ENCODE assay signal across 25 cellular contexts in the genomic region with DNA sequence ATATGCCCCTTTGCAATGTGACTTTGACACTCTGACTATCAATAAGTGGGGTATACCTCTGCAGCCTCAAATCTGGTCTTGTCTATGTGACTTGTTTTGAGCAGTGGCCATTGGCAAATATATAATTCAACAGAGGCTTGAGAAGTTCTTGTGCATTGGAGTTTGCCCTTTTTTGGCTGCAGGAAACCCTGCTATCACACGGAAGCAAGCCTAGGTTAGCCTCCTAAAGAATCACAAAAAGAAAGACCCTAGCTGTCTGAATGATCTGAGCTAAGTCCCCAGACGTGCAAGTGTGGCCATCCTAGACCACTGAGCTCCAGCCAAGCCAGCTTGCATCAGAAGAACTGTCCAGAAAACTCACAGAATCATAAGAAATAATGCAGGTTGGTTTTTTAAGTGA. TPM values are rescaled to one million over a fixed set of nuclear protein-coding genes. Genes with fewer than 3 reads are reported as not detected.
DNase-seq lines count a peak whose midpoint lies in the region; ATAC-seq lines count a peak whose summit lies in the region.
"Had no signal": no experiment of that assay in that cellular context is flagged by ENCODE, and none has a peak within 500 bp of the region (broad histone marks: within the 10 kb centered on the region; RNA-seq: fewer than 3 reads in every experiment).

No MANE protein-coding gene starts in this region.

- no peaks in the 10 kb centered on the region for H3K36me3 ChIP-seq in CD8-positive, alpha-beta memory T cell (ENCODE audit: insufficient read depth, low read length)
- H3K36me3 ChIP-seq: left ventricle myocardium inferior, vagina had no signal

- CTCF ChIA-PET in activated CD4-positive, alpha-beta T cell treated with anti-CD3 and anti-CD28 coated beads, Interleukin-2, amount 10 ng/mL, durations not matched to agents 7 days and 5 days (lab: Charles Lee): no interaction called here
- CTCF ChIA-PET in CD8-positive, alpha-beta memory T cell (lab: Charles Lee): interaction anchor here (1.4 kb wide), 1 partner anchor 19 kb away, joined by 8 read pairs; no protein-coding TSS in a partner anchor

- no peaks in the 10 kb centered on the region for H3K27me3 ChIP-seq in CD8-positive, alpha-beta memory T cell (ENCODE audit: insufficient read depth, low read length, poor library complexity, severe bottlenecking)
- H3K27me3 ChIP-seq: testis, vagina had no signal

- H3K4me3 ChIP-seq in CD8-positive, alpha-beta memory T cell (ENCODE audit: low read length): peak overlapping the region; percentile 39
- H3K4me3 ChIP-seq: left ventricle myocardium inferior, PC-9, psoas muscle, testis, vagina had no signal

- H3K27ac Mint-ChIP-seq in activated CD4-positive, alpha-beta T cell treated with anti-CD3 and anti-CD28 coated beads, Interleukin-2, amount 10 ng/mL, durations not matched to agents 7 days and 5 days: peak overlapping the region; percentile 83
- H3K27ac Mint-ChIP-seq in CD8-positive, alpha-beta memory T cell: peak overlapping the region in 7 of 8 donors; percentile 32 to 81 (median 63)
- H3K27ac Mint-ChIP-seq in activated T-helper 17 cell treated with anti-CD3 and anti-CD28 coated beads, Interleukin-2, amount 50 U/mL, for 72 hours: peak overlapping the region; percentile 83
- H3K27ac Mint-ChIP-seq in naive thymus-derived CD8-positive, alpha-beta T cell: peak overlapping the region in 9 of 10 donors; percentile 25 to 96 (median 94)
- H3K27ac Mint-ChIP-seq: stimulated activated naive B cell treated with anti-CD40 and anti-IgM and Interleukin-4, amounts not matched to agents 10 μg/mL and 1 μg/mL and 100 μg/mL, for 72 hours had no signal

- DNase-seq in activated CD4-positive, alpha-beta T cell treated with anti-CD3 and anti-CD28 coated beads, Interleukin-2, amount 10 ng/mL, durations not matched to agents 7 days and 5 days: peak; percentile 11
- DNase-seq in activated CD4-positive, alpha-beta T cell treated with anti-CD3 and anti-CD28 coated beads for 4 hours: no peak
- peak in 1 of 5 donors; percentile 22 for DNase-seq in CD8-positive, alpha-beta memory T cell
- no peak for DNase-seq in naive thymus-derived CD8-positive, alpha-beta T cell
- DNase-seq in NCI-H1436 treated with DMSO at 0.1 percent for 48 hours (lab: John Stamatoyannopoulos, UW): no peak
- no peak for DNase-seq in dermis blood vessel endothelial cell
- no peak for DNase-seq in DMS53 (lab: John Stamatoyannopoulos, UW)
- DNase-seq: effector CD4-positive, alpha-beta T cell; erythroblast; H7; islet precursor cell; left ventricle myocardium inferior; mesendoderm; NCI-H510A; PC-9; psoas muscle; stimulated activated CD4-positive, alpha-beta T cell treated with anti-CD3 and anti-CD28 coated beads, Interleukin-4, amount 100 ng/mL, for 4 hours; stimulated activated naive B cell treated with anti-CD40 and anti-IgM and Interleukin-4, amounts not matched to agents 10 μg/mL and 1 μg/mL and 100 μg/mL, for 72 hours; T-helper 9 cell; testis had no signal

- H3K9me3 Mint-ChIP-seq in activated CD4-positive, alpha-beta T cell treated with anti-CD3 and anti-CD28 coated beads, Interleukin-2, amount 10 ng/mL, durations not matched to agents 7 days and 5 days: peaks cover 5% of the 10 kb centered on the region
- H3K9me3 Mint-ChIP-seq in CD8-positive, alpha-beta memory T cell: peaks cover 0 to 3% (median 0%) of the 10 kb centered on the region in 5 donors
- no peaks in the 10 kb centered on the region for H3K9me3 Mint-ChIP-seq in activated T-helper 17 cell treated with anti-CD3 and anti-CD28 coated beads, Interleukin-2, amount 50 U/mL, for 72 hours
- peaks cover 0 to 4% (median 0%) of the 10 kb centered on the region in 9 donors for H3K9me3 Mint-ChIP-seq in naive thymus-derived CD8-positive, alpha-beta T cell

- H3K27me3 Mint-ChIP-seq in activated CD4-positive, alpha-beta T cell treated with anti-CD3 and anti-CD28 coated beads, Interleukin-2, amount 10 ng/mL, durations not matched to agents 7 days and 5 days: no peaks in the 10 kb centered on the region
- peaks cover 1 to 19% of the 10 kb centered on the region in 2 donors for H3K27me3 Mint-ChIP-seq in CD8-positive, alpha-beta memory T cell
- H3K27me3 Mint-ChIP-seq in activated T-helper 17 cell treated with anti-CD3 and anti-CD28 coated beads, Interleukin-2, amount 50 U/mL, for 72 hours: no peaks in the 10 kb centered on the region
- H3K27me3 Mint-ChIP-seq in naive thymus-derived CD8-positive, alpha-beta T cell: no peaks in the 10 kb centered on the region

- peaks cover 47% of the 10 kb centered on the region for H3K4me1 Mint-ChIP-seq in activated CD4-positive, alpha-beta T cell treated with anti-CD3 and anti-CD28 coated beads, Interleukin-2, amount 10 ng/mL, durations not matched to agents 7 days and 5 days
- peaks cover 20 to 44% (median 41%) of the 10 kb centered on the region in 3 donors for H3K4me1 Mint-ChIP-seq in CD8-positive, alpha-beta memory T cell
- H3K4me1 Mint-ChIP-seq in activated T-helper 17 cell treated with anti-CD3 and anti-CD28 coated beads, Interleukin-2, amount 50 U/mL, for 72 hours: peaks cover 5% of the 10 kb centered on the region
- H3K4me1 Mint-ChIP-seq in naive thymus-derived CD8-positive, alpha-beta T cell: peaks cover 7 to 41% (median 33%) of the 10 kb centered on the region in 4 donors

- H3K36me3 Mint-ChIP-seq in activated CD4-positive, alpha-beta T cell treated with anti-CD3 and anti-CD28 coated beads, Interleukin-2, amount 10 ng/mL, durations not matched to agents 7 days and 5 days (ENCODE audit: low read depth): peaks cover 15% of the 10 kb centered on the region
- H3K36me3 Mint-ChIP-seq in CD8-positive, alpha-beta memory T cell: peaks cover 0 to 10% (median 7%) of the 10 kb centered on the region in 3 donors
- no peaks in the 10 kb centered on the region for H3K36me3 Mint-ChIP-seq in activated T-helper 17 cell treated with anti-CD3 and anti-CD28 coated beads, Interleukin-2, amount 50 U/mL, for 72 hours (ENCODE audit: low read depth)
- H3K36me3 Mint-ChIP-seq in naive thymus-derived CD8-positive, alpha-beta T cell: peaks cover 2 to 5% (median 4%) of the 10 kb centered on the region in 3 donors
- H3K36me3 Mint-ChIP-seq: stimulated activated naive B cell treated with anti-CD40 and anti-IgM and Interleukin-4, amounts not matched to agents 10 μg/mL and 1 μg/mL and 100 μg/mL, for 72 hours had no signal

- H3K4me1 ChIP-seq in CD8-positive, alpha-beta memory T cell (ENCODE audit: insufficient read depth, low read length): peaks cover 23% of the 10 kb centered on the region
- H3K4me1 ChIP-seq: left ventricle myocardium inferior, psoas muscle, testis, vagina had no signal

- peak; percentile 7 for ATAC-seq in activated T-helper 17 cell treated with anti-CD3 and anti-CD28 coated beads, Interleukin-2, amount 50 U/mL, for 72 hours (replicated peaks)
- peak in 1 of 2 donors; percentile 53 for ATAC-seq in naive thymus-derived CD8-positive, alpha-beta T cell
- ATAC-seq: psoas muscle; Right ventricle myocardium inferior; SK-N-SH treated with all-trans-retinoic acid at 6 μM for 48 hours; stimulated activated naive B cell treated with anti-CD40 and anti-IgM and Interleukin-4, amounts not matched to agents 10 μg/mL and 1 μg/mL and 100 μg/mL, for 72 hours had no signal

- no peaks in the 10 kb centered on the region for H3K9me3 ChIP-seq in CD8-positive, alpha-beta memory T cell (ENCODE audit: low read length)
- H3K9me3 ChIP-seq: left ventricle myocardium inferior, psoas muscle, testis, vagina had no signal

- no peak overlapping the region for H3K27ac ChIP-seq in CD8-positive, alpha-beta memory T cell (ENCODE audit: low read depth, low read length)
- H3K27ac ChIP-seq: left ventricle myocardium inferior, PC-9, psoas muscle, testis, vagina, VCaP had no signal

- peak overlapping the region; percentile 78 for H3K4me3 Mint-ChIP-seq in activated CD4-positive, alpha-beta T cell treated with anti-CD3 and anti-CD28 coated beads, Interleukin-2, amount 10 ng/mL, durations not matched to agents 7 days and 5 days
- H3K4me3 Mint-ChIP-seq in CD8-positive, alpha-beta memory T cell: peak overlapping the region; percentile 27 to 84 (median 72)
- H3K4me3 Mint-ChIP-seq in activated T-helper 17 cell treated with anti-CD3 and anti-CD28 coated beads, Interleukin-2, amount 50 U/mL, for 72 hours: peak overlapping the region; percentile 83
- H3K4me3 Mint-ChIP-seq in naive thymus-derived CD8-positive, alpha-beta T cell: peak overlapping the region; percentile 34 to 95 (median 82)
- H3K4me3 Mint-ChIP-seq: stimulated activated naive B cell treated with anti-CD40 and anti-IgM and Interleukin-4, amounts not matched to agents 10 μg/mL and 1 μg/mL and 100 μg/mL, for 72 hours had no signal

- POLR2A ChIA-PET in activated CD4-positive, alpha-beta T cell treated with anti-CD3 and anti-CD28 coated beads, Interleukin-2, amount 10 ng/mL, durations not matched to agents 7 days and 5 days (lab: Charles Lee): interaction anchor here (0.6 to 0.7 kb wide), 2 partner anchors 25 to 255 kb away, joined by 3 read pairs; no protein-coding TSS in a partner anchor
- POLR2A ChIA-PET in CD8-positive, alpha-beta memory T cell (lab: Charles Lee): interaction anchor here (0.6 kb wide), 1 partner anchor 13 kb away, joined by 5 read pairs; no protein-coding TSS in a partner anchor
- POLR2A ChIA-PET in naive thymus-derived CD8-positive, alpha-beta T cell (lab: Charles Lee): interaction anchor here (1.2 to 5.8 kb wide), 6 partner anchors 8 to 83 kb away, joined by 3 to 24 read pairs (median 6); partner anchors contain the start of gene PARP11

RNA-seq across cellular contexts. Expression of gene PARP11, which starts 31.8 kb away (rescaled TPM):
- 10 to 100 TPM; 49.1 to 53.6 TPM for total RNA-seq in activated CD4-positive, alpha-beta T cell treated with anti-CD3 and anti-CD28 coated beads, Interleukin-2, amount 10 ng/mL, durations not matched to agents 7 days and 5 days
- total RNA-seq in CD8-positive, alpha-beta memory T cell: 10 to 100 TPM; 12.4 to 14.8 TPM
- 9.3 TPM for polyA plus RNA-seq in CD8-positive, alpha-beta memory T cell
- 10 to 100 TPM; 17.4 to 18.6 TPM for total RNA-seq in activated T-helper 17 cell treated with anti-CD3 and anti-CD28 coated beads, Interleukin-2, amount 50 U/mL, for 72 hours
- 10 to 100 TPM; 30.5 to 34.2 TPM for total RNA-seq in naive thymus-derived CD8-positive, alpha-beta T cell
- polyA plus RNA-seq in naive thymus-derived CD8-positive, alpha-beta T cell: 1 to 10 TPM; 6.4 to 8.7 (median 7.9) TPM
- total RNA-seq in dermis blood vessel endothelial cell: 3.6 and 5.7 TPM in 2 replicates
- total RNA-seq: PC-9 had no signal
